Comparison of ENCODE assay signal across 8 cellular contexts in genomic region chr15:91271565-91272153, GRCh38.
DNase-seq lines count a peak whose midpoint lies in the region; ATAC-seq and TF ChIP-seq lines count a peak whose summit lies in the region.

No MANE protein-coding gene starts in this region.

- no peaks in the 10 kb centered on the region for H3K9me3 ChIP-seq in DOHH2 (ENCODE audit: control insufficient read depth, insufficient read depth, low read length)

- H3K4me1 ChIP-seq in DOHH2 (ENCODE audit: control insufficient read depth, low read length) = no peaks in the 10 kb centered on the region
- no peaks in the 10 kb centered on the region for H3K4me1 ChIP-seq in mesendoderm (ENCODE audit: control insufficient read depth, low read depth, low read length)

- H3K79me2 ChIP-seq in DOHH2 (ENCODE audit: control insufficient read depth, low read length) (no peaks in the 10 kb centered on the region), mesendoderm (ENCODE audit: control insufficient read depth, insufficient read depth, low read length) (no peaks in the 10 kb centered on the region)

- no peak overlapping the region for H2BK5ac ChIP-seq in mesendoderm (ENCODE audit: low read length)

- no CpG with 5 or more reads among the region's 8 CpGs for WGBS in mesendoderm (ENCODE audit: extremely low coverage, insufficient coverage, low lambda C conversion rate)

- no peak overlapping the region for H3K4me2 ChIP-seq in DOHH2 (ENCODE audit: low read length)
- H3K4me2 ChIP-seq in mesendoderm (ENCODE audit: low read length) = no peak overlapping the region

- no peak overlapping the region for H3K23ac ChIP-seq in mesendoderm (ENCODE audit: low read length)

- H3K18ac ChIP-seq in mesendoderm (ENCODE audit: low read length) = no peak overlapping the region

- H3K56ac ChIP-seq in mesendoderm (ENCODE audit: low read length) = no peak overlapping the region

- no peaks in the 10 kb centered on the region for H3K9me2 ChIP-seq in DOHH2 (replicated peaks; ENCODE audit: control insufficient read depth, low read length)

- H2BK15ac ChIP-seq in mesendoderm (replicated peaks; ENCODE audit: low read depth) = no peak overlapping the region

- H3F3A ChIP-seq in DOHH2 (ENCODE audit: control insufficient read depth, insufficient read depth) = no peaks in the 10 kb centered on the region

- H2AK5ac ChIP-seq in mesendoderm (ENCODE audit: low read length) = no peak overlapping the region

- H3K36me3 ChIP-seq in DOHH2 (ENCODE audit: control insufficient read depth, low read length) (no peaks in the 10 kb centered on the region), mesendoderm (ENCODE audit: control insufficient read depth, insufficient read depth, low read length) (no peaks in the 10 kb centered on the region)

- H4K8ac ChIP-seq in mesendoderm (ENCODE audit: low read depth, low read length) = no peak overlapping the region

- H4K20me1 ChIP-seq in DOHH2 (ENCODE audit: control insufficient read depth, insufficient read depth, low read depth, low read length) = no peaks in the 10 kb centered on the region

- ATAC-seq in HG03095 (IDR thresholded peaks at IDR 0.05; ENCODE audit: unreplicated experiment) (peak; percentile 82), GM21737 (IDR thresholded peaks at IDR 0.05; ENCODE audit: unreplicated experiment) (no peak)

- DNase-seq in NCI-H69 (lab: John Stamatoyannopoulos, UW) (peak; percentile 64), mesendoderm (peak; percentile 71)
- DNase-seq in activated CD4-positive, alpha-beta T cell treated with anti-CD3 and anti-CD28 coated beads, Interleukin-2, amount 50 U/mL, for 4 hours = peak; percentile 45 to 54
- peak; percentile 46 for DNase-seq in effector CD4-positive, alpha-beta T cell
- peak; percentile 19 to 31 for DNase-seq in stimulated activated CD8-positive, alpha-beta memory T cell treated with anti-CD3 and anti-CD28 coated beads, Interleukin-2, amount 100 ng/mL, for 1 hour (ENCODE audit: low read depth in 2 of 2)

- TF ChIP-seq CTCF in DOHH2 (IDR thresholded peaks at IDR 0.05; ENCODE audit: low read depth, low read length, poor library complexity, severe bottlenecking) = peak; percentile 80

- peaks cover 10% of the 10 kb centered on the region; the same call in 1 of the 2 replicates for H3K27me3 ChIP-seq in DOHH2 (ENCODE audit: control insufficient read depth, low read length)
- no peaks in the 10 kb centered on the region for H3K27me3 ChIP-seq in mesendoderm (ENCODE audit: insufficient read depth, low read length, poor library complexity)

- H4K5ac ChIP-seq in mesendoderm (ENCODE audit: low read length) = no peak overlapping the region

- no peak overlapping the region for H3K27ac ChIP-seq in DOHH2 (ENCODE audit: low read depth, low read length)
- no peak overlapping the region for H3K27ac ChIP-seq in mesendoderm (ENCODE audit: low read depth, low read length)

- no peak overlapping the region for H2BK120ac ChIP-seq in mesendoderm (ENCODE audit: low read depth, low read length)

- no peak overlapping the region for H3K4ac ChIP-seq in mesendoderm (ENCODE audit: low read depth, low read length)

- no peak overlapping the region for H3K4me3 ChIP-seq in DOHH2 (ENCODE audit: low read length)
- H3K4me3 ChIP-seq in mesendoderm (ENCODE audit: low read length) = no peak overlapping the region

- no peaks in the 10 kb centered on the region for H3K79me1 ChIP-seq in mesendoderm (ENCODE audit: low read length)

- H3K9ac ChIP-seq in mesendoderm (ENCODE audit: low read length) = no peak overlapping the region
